In the genomic region with DNA sequence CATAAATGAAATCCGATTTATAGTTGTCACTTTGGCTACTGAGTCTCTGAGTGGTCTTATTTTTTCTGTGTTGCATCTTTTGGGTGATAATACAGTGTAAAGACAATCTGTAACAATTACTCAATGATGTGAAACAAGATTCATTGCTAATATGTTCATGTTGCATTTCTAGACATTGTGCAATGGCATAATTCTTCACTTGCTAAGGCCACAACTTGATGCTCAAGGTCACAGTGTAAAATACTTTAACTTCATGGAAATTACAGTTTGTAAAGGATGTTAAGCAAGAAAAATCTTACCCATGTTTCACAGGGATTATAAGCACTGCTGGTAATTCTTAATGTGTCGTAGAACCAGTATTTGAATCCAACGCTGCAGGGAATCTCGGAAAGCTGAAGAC, we compare ENCODE assay signal across 18 cellular contexts.
DNase-seq lines count a peak whose midpoint lies in the region; TF ChIP-seq lines count a peak whose summit lies in the region.
"Had no signal": no experiment of that assay in that cellular context is flagged by ENCODE, and none has a peak within 500 bp of the region (broad histone marks: within the 10 kb centered on the region; RNA-seq: fewer than 3 reads in every experiment).

No MANE protein-coding gene starts in this region.

- DNase-seq in GM03348 (ENCODE audit: low spot score) (peak; percentile 48), amniotic epithelial cell (ENCODE audit: low read depth) (peak; percentile 93), fibroblast of the aortic adventitia (ENCODE audit: low read depth) (peak; percentile 41), ACHN (no peak), NOMO-1 treated with DMSO at 0.1 percent for 48 hours (lab: John Stamatoyannopoulos, UW; ENCODE audit: unreplicated experiment) (no peak), GM13977 (ENCODE audit: low spot score) (no peak), NCI-H774 (lab: John Stamatoyannopoulos, UW) (no peak)
- DNase-seq: BE2C, COR-L47, DMS79, Kasumi-1, NCI-H1694, NCI-H2081, NCI-H2171, NCI-H345, NCI-H524, OCI-M1 had no signal

- no peak overlapping the region for H3K4me3 ChIP-seq in fibroblast of the aortic adventitia (ENCODE audit: low read depth, low read length)
- H3K4me3 ChIP-seq: SJSA1 had no signal

- no peak for TF ChIP-seq CTCF in fibroblast of the aortic adventitia (IDR thresholded peaks at IDR 0.05; ENCODE audit: insufficient read depth, low read length)
- TF ChIP-seq CTCF in GM13977 (IDR thresholded peaks at IDR 0.05; ENCODE audit: extremely low read depth, insufficient read depth, missing control alignments) = no peak

- in situ Hi-C loops in ACHN (cut with HindIII; ENCODE audit: low pct_ligation_motif_present, low pct_unique_long_range_greater_than_20kb, low sequenced_read_pairs) = no loop called here
- in situ Hi-C loops in GM13977 (cut with MboI; ENCODE audit: low pct_unique_long_range_greater_than_20kb, low sequenced_read_pairs, unreplicated experiment) = no loop called here

Comparison
In these comparisons a context has a peak if more than half of its experiments do, and no peak if none do; other contexts are left out.
1. DNase-seq: peak in GM03348 (single experiment), amniotic epithelial cell (single experiment) and fibroblast of the aortic adventitia (single experiment); none in ACHN (single experiment), NOMO-1 treated with DMSO at 0.1 percent for 48 hours (single experiment), GM13977 (single experiment) and NCI-H774 (single experiment).